ENCODE assay signal across 18 cellular contexts in the genomic region with DNA sequence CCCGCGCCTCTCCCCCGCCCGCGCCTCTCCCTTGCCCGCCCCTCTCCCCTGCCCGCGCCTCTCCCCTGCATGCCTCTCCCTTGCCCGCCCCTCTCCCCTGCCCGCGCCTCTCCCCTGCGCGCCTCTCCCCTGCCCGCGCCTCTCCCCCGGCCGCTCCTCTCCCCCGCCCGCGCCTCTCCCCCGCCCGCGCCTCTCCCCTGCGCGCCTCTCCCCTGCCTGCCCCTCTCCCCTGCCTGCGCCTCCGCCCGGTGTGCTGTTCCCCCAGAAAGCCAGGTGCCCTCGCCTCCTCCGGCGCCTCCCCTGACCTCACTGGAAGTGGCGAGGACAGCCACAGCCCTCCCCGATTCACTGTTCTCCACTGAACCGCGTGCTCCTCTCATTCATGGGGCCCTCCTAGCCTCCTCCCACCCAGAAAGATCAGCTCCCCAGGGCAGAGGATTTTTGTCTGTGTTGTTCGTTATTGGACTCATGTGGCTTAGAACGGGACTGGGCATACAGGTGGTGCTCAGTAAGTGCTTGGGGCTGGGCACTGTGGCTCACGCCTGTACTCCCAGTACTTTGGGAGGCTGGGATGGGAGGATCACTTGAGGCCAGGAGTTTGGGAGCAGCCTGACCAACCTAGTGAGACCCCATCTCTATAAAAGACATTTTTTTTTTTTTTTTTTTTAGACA. TPM values are rescaled to one million over a fixed set of nuclear protein-coding genes. Genes with fewer than 3 reads are reported as not detected.
DNase-seq lines count a peak whose midpoint lies in the region; ATAC-seq, FAIRE-seq and TF ChIP-seq lines count a peak whose summit lies in the region.
"Had no signal": no experiment of that assay in that cellular context is flagged by ENCODE, and none has a peak within 500 bp of the region (broad histone marks: within the 10 kb centered on the region; RNA-seq: fewer than 3 reads in every experiment).

No MANE protein-coding gene starts in this region.

- H3K9me1 ChIP-seq in K562 (ENCODE audit: control insufficient read depth, insufficient read depth, low read length): no peaks in the 10 kb centered on the region

- H3K4me3 ChIP-seq in Jurkat, Clone E6-1 (ENCODE audit: low read length): no peak overlapping the region
- peak overlapping the region; percentile 19; the same call in 1 of the 2 replicates for H3K4me3 ChIP-seq in K562
- H3K4me3 ChIP-seq in neuronal stem cell (ENCODE audit: low read length in 2 of 2): no peak overlapping the region

- H2BK15ac ChIP-seq in neuronal stem cell (ENCODE audit: low read length): no peak overlapping the region

- FAIRE-seq in K562 (lab: Jason Lieb, UNC): peak; percentile 64
- FAIRE-seq in urothelium cell line (lab: Jason Lieb, UNC): no peak

- peak overlapping the region; percentile 57 for H3K18ac ChIP-seq in neuronal stem cell (ENCODE audit: low read length)

- H3K79me1 ChIP-seq in neuronal stem cell (ENCODE audit: low read depth, low read length): peaks cover 2% of the 10 kb centered on the region

- intact Hi-C loops in K562 (cut with micrococcal nuclease): no loop called here

- H4K8ac ChIP-seq in neuronal stem cell (ENCODE audit: low read depth, low read length): no peak overlapping the region

- TF ChIP-seq CTCF in K562 (IDR thresholded peaks at IDR 0.05 in 2 of 3, conservative IDR thresholded peaks at IDR 0.05 in 1 of 3; ENCODE audit: insufficient read depth in 2 of 3, low read depth in 1 of 3, low read length in 3 of 3): no peak

- H3K23ac ChIP-seq in neuronal stem cell (ENCODE audit: low read depth, low read length, poor library complexity): no peak overlapping the region

- H2AFZ ChIP-seq in K562 (ENCODE audit: low read depth, low read length) (peak overlapping the region; percentile 93), neuronal stem cell (ENCODE audit: low read length) (no peak overlapping the region)

- no peaks in the 10 kb centered on the region for H3K9me3 ChIP-seq in K562 (replicated peaks; ENCODE audit: control insufficient read depth, insufficient read depth, low read depth, low read length)
- H3K9me3 ChIP-seq in neuronal stem cell (replicated peaks in 1 of 2; ENCODE audit: control insufficient read depth in 2 of 2, insufficient read depth in 1 of 2, low read depth in 1 of 2, low read length in 2 of 2): no peaks in the 10 kb centered on the region

- ATAC-seq in K562: peak; percentile 42

- peak overlapping the region; percentile 98 for H2BK12ac ChIP-seq in neuronal stem cell (ENCODE audit: low read length)

- no peaks in the 10 kb centered on the region for H3K27me3 ChIP-seq in K562 (ENCODE audit: control insufficient read depth in 2 of 2, insufficient read depth in 2 of 2, low read length in 2 of 2)
- peaks cover 0 to 54% (median 13%) of the 10 kb centered on the region in 3 experiments for H3K27me3 ChIP-seq in neuronal stem cell (ENCODE audit: control insufficient read depth in 3 of 3, insufficient read depth in 3 of 3, low read depth in 1 of 3, low read length in 3 of 3)

- BruUV-seq in K562 (replicated peaks; lab: Mats Ljungman, UMichigan): no TSS peak

- TF ChIP-seq RAD21 in K562 (CRISPR knock-in tag; conservative IDR thresholded peaks at IDR 0.05 in 1 of 2, IDR thresholded peaks at IDR 0.05 in 1 of 2): no peak

- no peak overlapping the region for H2AK5ac ChIP-seq in neuronal stem cell (ENCODE audit: low read depth, low read length)

- TF ChIP-seq POLR2A in K562 (conservative IDR thresholded peaks at IDR 0.05): no peak

- H4K20me1 ChIP-seq in K562 (replicated peaks; ENCODE audit: control insufficient read depth, insufficient read depth, low read length): no peaks in the 10 kb centered on the region

- no peak overlapping the region; the same call in 2 of the 3 replicates for H3K27ac ChIP-seq in K562 (ENCODE audit: extremely low read depth, low read depth, low read length)
- no peak overlapping the region for H3K27ac ChIP-seq in neuronal stem cell (replicated peaks; ENCODE audit: low read length)

- CTCF ChIA-PET in K562 (lab: Yijun Ruan, JAX; ENCODE audit: low intra/inter-chr PET ratio): interaction anchor here (0.6 kb wide), 1 partner anchor 408 kb away, joined by 3 read pairs; no protein-coding TSS in a partner anchor

- H3K4me2 ChIP-seq in K562 (ENCODE audit: insufficient read depth, low read length) (peak overlapping the region; percentile 70), neuronal stem cell (ENCODE audit: insufficient read depth, low read length, poor library complexity, severe bottlenecking) (peak overlapping the region; percentile 11)

- peak; percentile 43 for DNase-seq in NCI-H748 (lab: John Stamatoyannopoulos, UW; ENCODE audit: unreplicated experiment)
- DNase-seq in NCI-H748 treated with DMSO at 0.1 percent for 48 hours (lab: John Stamatoyannopoulos, UW): no peak
- peak; percentile 21 for DNase-seq in Jurkat, Clone E6-1 (ENCODE audit: low read depth, low spot score)
- peak in 3 of 4 experiments; percentile 66 to 79 (median 73) for DNase-seq in K562 (ENCODE audit: extremely low read depth in 1 of 4, low spot score in 3 of 4)
- no peak for DNase-seq in neuronal stem cell (ENCODE audit: low spot score)
- no peak for DNase-seq in SK-N-DZ (ENCODE audit: low spot score)
- DNase-seq in urothelium cell line (ENCODE audit: low spot score): no peak
- no peak for DNase-seq in NCI-H187 (lab: John Stamatoyannopoulos, UW)
- DNase-seq: activated CD4-positive, alpha-beta T cell treated with anti-CD3 and anti-CD28 coated beads for 1 hour; activated naive CD4-positive, alpha-beta T cell treated with anti-CD3 and anti-CD28 coated beads, Interleukin-2, amount 50 U/mL, for 16 hours; COR-L47; NCI-H1048; NCI-H524 treated with DMSO at 0.1 percent for 48 hours; T-cell had no signal

- H2BK5ac ChIP-seq in neuronal stem cell (ENCODE audit: low read length): no peak overlapping the region

- in situ Hi-C loops in K562 (cut with MboI): no loop called here

- TF ChIP-seq EP300 in K562 (IDR thresholded peaks at IDR 0.05; ENCODE audit: low read length): no peak

- H3K36me3 ChIP-seq in K562 (ENCODE audit: control insufficient read depth, insufficient read depth, low read length) (no peaks in the 10 kb centered on the region), neuronal stem cell (replicated peaks in 1 of 2; ENCODE audit: control insufficient read depth in 2 of 2, insufficient read depth in 2 of 2, low read length in 2 of 2) (no peaks in the 10 kb centered on the region)

- POLR2A ChIA-PET in K562 (lab: Yijun Ruan, JAX): interaction anchor here (0.6 kb wide), 1 partner anchor 236 kb away, joined by 4 read pairs; no protein-coding TSS in a partner anchor

- H3K4ac ChIP-seq in neuronal stem cell (ENCODE audit: low read length): no peak overlapping the region

- peak overlapping the region in 1 of 2 experiments; percentile 86; a peak in 2 of 4 replicates for H3K9ac ChIP-seq in K562 (ENCODE audit: insufficient read depth in 1 of 2, low read depth in 2 of 2, low read length in 2 of 2)
- H3K9ac ChIP-seq in neuronal stem cell (ENCODE audit: low read depth, low read length, poor library complexity): no peak overlapping the region

- no peak overlapping the region for H2BK120ac ChIP-seq in neuronal stem cell (ENCODE audit: low read depth, low read length)

- H4K91ac ChIP-seq in neuronal stem cell (ENCODE audit: low read depth, low read length, poor library complexity): no peak overlapping the region

- no peaks in the 10 kb centered on the region for H3K79me2 ChIP-seq in K562 (ENCODE audit: control insufficient read depth, insufficient read depth, low read length)

- H3K14ac ChIP-seq in neuronal stem cell (ENCODE audit: low read length): no peak overlapping the region

- WGBS in K562 (ENCODE audit: insufficient coverage, low coverage, missing lambda C conversion rate): 22% methylated on average over 5 of the region's 38 CpGs
- WGBS in neuronal stem cell (ENCODE audit: extremely low coverage in 2 of 2, insufficient read length in 2 of 2, insufficient replicate concordance in 1 of 2), 2 donors: no CpG with 5 or more reads among the region's 38 CpGs

- peaks cover 5 to 54% of the 10 kb centered on the region in 2 experiments for H3K4me1 ChIP-seq in K562 (replicated peaks in 1 of 2; ENCODE audit: control insufficient read depth in 2 of 2, insufficient read depth in 2 of 2, low read length in 2 of 2)
- peaks cover 9 to 13% of the 10 kb centered on the region in 2 donors for H3K4me1 ChIP-seq in neuronal stem cell (ENCODE audit: control insufficient read depth in 2 of 2, insufficient read depth in 1 of 2, low read depth in 1 of 2, low read length in 2 of 2)

RNA-seq across cellular contexts. Expression of gene PRTN3, which starts 3.6 kb away (rescaled TPM):
- polyA plus RNA-seq in Jurkat, Clone E6-1 (2012; ENCODE audit: insufficient read depth, insufficient read length): not detected
- total RNA-seq in K562 (2011; cell fraction: chromatin; rRNA removed; ENCODE audit: low replicate concordance): not detected in 2 replicates
- 0.50 TPM in 1 of 2 replicates, not detected in the other for total RNA-seq in K562 (2011; cell fraction: nucleolus; rRNA removed)
- total RNA-seq in K562 (2011; cell fraction: nucleoplasm; rRNA removed): 0.37 TPM in 1 of 2 replicates, not detected in the other
- total RNA-seq in K562 (2014; rRNA removed) (0.14 and 0.69 TPM in 2 replicates), K562 (2014; rRNA removed; fragmentation: Illumina TruSeq; extraction: Trizol) (0.19 TPM in 1 of 2 replicates, not detected in the other), K562 (2015; rRNA removed; fragmentation: Illumina TruSeq; extraction: Trizol) (0.36 and 0.41 TPM in 2 replicates), K562 (2021) (0.60 and 0.86 TPM in 2 replicates)
- polyA plus RNA-seq in K562 (2011; rRNA removed) (0.60 and 1.4 TPM in 2 replicates), K562 (2014; fragmentation: Illumina TruSeq; extraction: Trizol) (0.25 and 0.43 TPM in 2 replicates), K562 (2014; fragmentation: Nextera tagmentation; extraction: Ambion mirVana) (not detected), K562 (2014; rRNA removed) (0.50 TPM in 1 of 2 replicates, not detected in the other)
- 3.3 and 5.8 TPM in 2 replicates for polyA plus RNA-seq in K562 (2011; cell fraction: cytosol; rRNA removed)
- polyA plus RNA-seq in K562 (2011; cell fraction: nucleus; rRNA removed): 1.3 and 1.6 TPM in 2 replicates
- 0.55 and 1.3 TPM in 2 replicates for polyA plus RNA-seq in K562 (2012)
- not detected in 2 replicates for polyA minus RNA-seq in K562 (2011; rRNA and poly(A)+ RNA removed)
- 1.4 TPM in 1 of 2 replicates, not detected in the other for polyA minus RNA-seq in K562 (2011; cell fraction: cytosol; rRNA and poly(A)+ RNA removed)
- not detected in 2 replicates for polyA minus RNA-seq in K562 (2011; cell fraction: nucleus; rRNA and poly(A)+ RNA removed)
- polyA plus RNA-seq in neuronal stem cell (2013, experiment 1 of 2): 1.9 TPM
- 1.9 TPM for polyA plus RNA-seq in neuronal stem cell (2013, experiment 2 of 2)
- polyA plus RNA-seq in SK-N-DZ (2014; cell fraction: cytosol; rRNA removed): not detected in 2 replicates
- polyA plus RNA-seq in SK-N-DZ (2014; cell fraction: nucleus; rRNA removed): not detected in 2 replicates
- total RNA-seq: fibroblast of villous mesenchyme had no signal
- polyA plus RNA-seq: AG04450, neural cell had no signal

RNA-seq across cellular contexts. Expression of gene ELANE, which starts 7.7 kb away (rescaled TPM):
- polyA plus RNA-seq in Jurkat, Clone E6-1 (2012; ENCODE audit: insufficient read depth, insufficient read length): not detected
- not detected in 2 replicates for total RNA-seq in K562 (2011; cell fraction: chromatin; rRNA removed; ENCODE audit: low replicate concordance)
- not detected in 2 replicates for total RNA-seq in K562 (2011; cell fraction: nucleolus; rRNA removed)
- not detected in 2 replicates for total RNA-seq in K562 (2011; cell fraction: nucleoplasm; rRNA removed)
- total RNA-seq in K562 (2014; rRNA removed) (0.37 TPM in 1 of 2 replicates, not detected in the other), K562 (2014; rRNA removed; fragmentation: Illumina TruSeq; extraction: Trizol) (not detected in 2 replicates), K562 (2015; rRNA removed; fragmentation: Illumina TruSeq; extraction: Trizol) (not detected in 2 replicates), K562 (2021) (not detected in 2 replicates)
- polyA plus RNA-seq in K562 (2011; rRNA removed) (not detected in 2 replicates), K562 (2014; fragmentation: Illumina TruSeq; extraction: Trizol) (not detected in 2 replicates), K562 (2014; fragmentation: Nextera tagmentation; extraction: Ambion mirVana) (not detected), K562 (2014; rRNA removed) (not detected in 2 replicates)
- not detected in 2 replicates for polyA plus RNA-seq in K562 (2011; cell fraction: cytosol; rRNA removed)
- polyA plus RNA-seq in K562 (2011; cell fraction: nucleus; rRNA removed): not detected in 2 replicates
- not detected in 2 replicates for polyA plus RNA-seq in K562 (2012)
- not detected in 2 replicates for polyA minus RNA-seq in K562 (2011; rRNA and poly(A)+ RNA removed)
- not detected in 2 replicates for polyA minus RNA-seq in K562 (2011; cell fraction: cytosol; rRNA and poly(A)+ RNA removed)
- not detected in 2 replicates for polyA minus RNA-seq in K562 (2011; cell fraction: nucleus; rRNA and poly(A)+ RNA removed)
- not detected for polyA plus RNA-seq in neuronal stem cell (2013, experiment 1 of 2)
- polyA plus RNA-seq in neuronal stem cell (2013, experiment 2 of 2): not detected
- not detected in 2 replicates for polyA plus RNA-seq in SK-N-DZ (2014; cell fraction: cytosol; rRNA removed)
- polyA plus RNA-seq in SK-N-DZ (2014; cell fraction: nucleus; rRNA removed): not detected in 2 replicates
- total RNA-seq: fibroblast of villous mesenchyme had no signal
- polyA plus RNA-seq: AG04450, neural cell had no signal

RNA-seq across cellular contexts. Expression of gene CFD, which starts 15.0 kb away (rescaled TPM):
- 19.8 TPM for polyA plus RNA-seq in Jurkat, Clone E6-1 (2012; ENCODE audit: insufficient read depth, insufficient read length)
- 11.2 and 25.3 TPM in 2 replicates for total RNA-seq in K562 (2011; cell fraction: chromatin; rRNA removed; ENCODE audit: low replicate concordance)
- total RNA-seq in K562 (2011; cell fraction: nucleolus; rRNA removed): 23.0 and 26.8 TPM in 2 replicates
- total RNA-seq in K562 (2011; cell fraction: nucleoplasm; rRNA removed): 13.6 and 23.8 TPM in 2 replicates
- total RNA-seq in K562 (2014; rRNA removed): 59.4 and 80.2 TPM in 2 replicates
- 3.1 TPM in 2 replicates for total RNA-seq in K562 (2014; rRNA removed; fragmentation: Illumina TruSeq; extraction: Trizol)
- total RNA-seq in K562 (2015; rRNA removed; fragmentation: Illumina TruSeq; extraction: Trizol): 7.6 and 9.6 TPM in 2 replicates
- total RNA-seq in K562 (2021): 49.3 and 50.9 TPM in 2 replicates
- polyA plus RNA-seq in K562 (2011; rRNA removed): 8.5 and 12.1 TPM in 2 replicates
- polyA plus RNA-seq in K562 (2011; cell fraction: cytosol; rRNA removed): 26.8 and 158 TPM in 2 replicates
- polyA plus RNA-seq in K562 (2011; cell fraction: nucleus; rRNA removed): 8.1 and 19.5 TPM in 2 replicates
- polyA plus RNA-seq in K562 (2012): 35.9 and 45.0 TPM in 2 replicates
- 2.6 and 3.6 TPM in 2 replicates for polyA plus RNA-seq in K562 (2014; fragmentation: Illumina TruSeq; extraction: Trizol)
- under 1 TPM; 0.52 to 0.63 TPM for polyA plus RNA-seq in K562 (2014; fragmentation: Nextera tagmentation; extraction: Ambion mirVana)
- polyA plus RNA-seq in K562 (2014; rRNA removed): 52.0 and 54.1 TPM in 2 replicates
- polyA minus RNA-seq in K562 (2011; rRNA and poly(A)+ RNA removed): 1.4 and 2.4 TPM in 2 replicates
- 20.8 and 31.8 TPM in 2 replicates for polyA minus RNA-seq in K562 (2011; cell fraction: cytosol; rRNA and poly(A)+ RNA removed)
- 6.1 and 7.4 TPM in 2 replicates for polyA minus RNA-seq in K562 (2011; cell fraction: nucleus; rRNA and poly(A)+ RNA removed)
- polyA plus RNA-seq in neuronal stem cell (2013, experiment 1 of 2): 0.18 TPM
- 0.14 TPM for polyA plus RNA-seq in neuronal stem cell (2013, experiment 2 of 2)
- 3.0 and 4.2 TPM in 2 replicates for polyA plus RNA-seq in SK-N-DZ (2014; cell fraction: cytosol; rRNA removed)
- polyA plus RNA-seq in SK-N-DZ (2014; cell fraction: nucleus; rRNA removed): 0.96 and 2.8 TPM in 2 replicates

RNA-seq across cellular contexts. Expression of gene AZU1, which starts 16.8 kb away (rescaled TPM):
- polyA plus RNA-seq in Jurkat, Clone E6-1 (2012; ENCODE audit: insufficient read depth, insufficient read length): not detected
- total RNA-seq in K562 (2011; cell fraction: chromatin; rRNA removed; ENCODE audit: low replicate concordance): 3.4 and 6.7 TPM in 2 replicates
- total RNA-seq in K562 (2011; cell fraction: nucleolus; rRNA removed): 4.3 and 4.6 TPM in 2 replicates
- total RNA-seq in K562 (2011; cell fraction: nucleoplasm; rRNA removed): 3.1 and 6.0 TPM in 2 replicates
- 0.33 and 0.73 TPM in 2 replicates for total RNA-seq in K562 (2014; rRNA removed)
- not detected in 2 replicates for total RNA-seq in K562 (2014; rRNA removed; fragmentation: Illumina TruSeq; extraction: Trizol)
- 0.19 and 0.29 TPM in 2 replicates for total RNA-seq in K562 (2015; rRNA removed; fragmentation: Illumina TruSeq; extraction: Trizol)
- total RNA-seq in K562 (2021): 1.4 and 1.7 TPM in 2 replicates
- polyA plus RNA-seq in K562 (2011; rRNA removed): 0.39 and 0.87 TPM in 2 replicates
- polyA plus RNA-seq in K562 (2011; cell fraction: cytosol; rRNA removed): 0.60 and 0.94 TPM in 2 replicates
- 6.4 and 9.5 TPM in 2 replicates for polyA plus RNA-seq in K562 (2011; cell fraction: nucleus; rRNA removed)
- 1.5 and 9.7 TPM in 2 replicates for polyA plus RNA-seq in K562 (2012)
- 0.45 and 0.51 TPM in 2 replicates for polyA plus RNA-seq in K562 (2014; fragmentation: Illumina TruSeq; extraction: Trizol)
- not detected for polyA plus RNA-seq in K562 (2014; fragmentation: Nextera tagmentation; extraction: Ambion mirVana)
- polyA plus RNA-seq in K562 (2014; rRNA removed): 1.9 and 3.3 TPM in 2 replicates
- polyA minus RNA-seq in K562 (2011; rRNA and poly(A)+ RNA removed): not detected in 2 replicates
- 1.1 TPM in 1 of 2 replicates, not detected in the other for polyA minus RNA-seq in K562 (2011; cell fraction: cytosol; rRNA and poly(A)+ RNA removed)
- 0.78 and 0.81 TPM in 2 replicates for polyA minus RNA-seq in K562 (2011; cell fraction: nucleus; rRNA and poly(A)+ RNA removed)
- 1.2 TPM for polyA plus RNA-seq in neuronal stem cell (2013, experiment 1 of 2)
- 1.3 TPM for polyA plus RNA-seq in neuronal stem cell (2013, experiment 2 of 2)
- not detected in 2 replicates for polyA plus RNA-seq in SK-N-DZ (2014; cell fraction: cytosol; rRNA removed)
- polyA plus RNA-seq in SK-N-DZ (2014; cell fraction: nucleus; rRNA removed): 0.39 and 0.64 TPM in 2 replicates
- total RNA-seq: fibroblast of villous mesenchyme had no signal

RNA-seq across cellular contexts. Expression of gene PLPPR3, which starts 22.7 kb away (rescaled TPM):
- polyA plus RNA-seq in Jurkat, Clone E6-1 (2012; ENCODE audit: insufficient read depth, insufficient read length): not detected
- 6.7 and 37.1 TPM in 2 replicates for total RNA-seq in K562 (2011; cell fraction: chromatin; rRNA removed; ENCODE audit: low replicate concordance)
- 62.2 and 83.4 TPM in 2 replicates for total RNA-seq in K562 (2011; cell fraction: nucleolus; rRNA removed)
- 28.0 and 30.4 TPM in 2 replicates for total RNA-seq in K562 (2011; cell fraction: nucleoplasm; rRNA removed)
- total RNA-seq in K562 (2014; rRNA removed): 28.6 and 30.5 TPM in 2 replicates
- total RNA-seq in K562 (2014; rRNA removed; fragmentation: Illumina TruSeq; extraction: Trizol): 1.8 and 2.3 TPM in 2 replicates
- total RNA-seq in K562 (2015; rRNA removed; fragmentation: Illumina TruSeq; extraction: Trizol): 8.6 and 10.1 TPM in 2 replicates
- 40.4 and 48.2 TPM in 2 replicates for total RNA-seq in K562 (2021)
- 12.8 and 19.0 TPM in 2 replicates for polyA plus RNA-seq in K562 (2011; rRNA removed)
- 25.3 and 82.8 TPM in 2 replicates for polyA plus RNA-seq in K562 (2011; cell fraction: cytosol; rRNA removed)
- 24.4 and 43.1 TPM in 2 replicates for polyA plus RNA-seq in K562 (2011; cell fraction: nucleus; rRNA removed)
- polyA plus RNA-seq in K562 (2012): 23.2 and 35.5 TPM in 2 replicates
- polyA plus RNA-seq in K562 (2014; fragmentation: Illumina TruSeq; extraction: Trizol): 2.2 and 7.8 TPM in 2 replicates
- under 1 TPM; 0.01 to 0.08 TPM for polyA plus RNA-seq in K562 (2014; fragmentation: Nextera tagmentation; extraction: Ambion mirVana)
- polyA plus RNA-seq in K562 (2014; rRNA removed): 19.4 and 21.8 TPM in 2 replicates
- polyA minus RNA-seq in K562 (2011; rRNA and poly(A)+ RNA removed): 9.9 and 23.4 TPM in 2 replicates
- 46.2 and 51.7 TPM in 2 replicates for polyA minus RNA-seq in K562 (2011; cell fraction: cytosol; rRNA and poly(A)+ RNA removed)
- polyA minus RNA-seq in K562 (2011; cell fraction: nucleus; rRNA and poly(A)+ RNA removed): 7.9 and 8.1 TPM in 2 replicates
- 56.3 TPM for polyA plus RNA-seq in neuronal stem cell (2013, experiment 1 of 2)
- 54.0 TPM for polyA plus RNA-seq in neuronal stem cell (2013, experiment 2 of 2)
- polyA plus RNA-seq in SK-N-DZ (2014; cell fraction: cytosol; rRNA removed): 153 and 228 TPM in 2 replicates
- 134 and 172 TPM in 2 replicates for polyA plus RNA-seq in SK-N-DZ (2014; cell fraction: nucleus; rRNA removed)
- total RNA-seq: lower leg skin had no signal

Comparison
In these comparisons a context has a peak if more than half of its experiments do, and no peak if none do; other contexts are left out.
1. DNase-seq: peak in NCI-H748 (single experiment), Jurkat, Clone E6-1 (single experiment) and K562 (3 of 4); none in NCI-H748 treated with DMSO at 0.1 percent for 48 hours (single experiment), neuronal stem cell (single experiment), SK-N-DZ (single experiment), urothelium cell line (single experiment) and NCI-H187 (0 of 2).